8 cellular contexts compared by ENCODE assay signal in the genomic region with DNA sequence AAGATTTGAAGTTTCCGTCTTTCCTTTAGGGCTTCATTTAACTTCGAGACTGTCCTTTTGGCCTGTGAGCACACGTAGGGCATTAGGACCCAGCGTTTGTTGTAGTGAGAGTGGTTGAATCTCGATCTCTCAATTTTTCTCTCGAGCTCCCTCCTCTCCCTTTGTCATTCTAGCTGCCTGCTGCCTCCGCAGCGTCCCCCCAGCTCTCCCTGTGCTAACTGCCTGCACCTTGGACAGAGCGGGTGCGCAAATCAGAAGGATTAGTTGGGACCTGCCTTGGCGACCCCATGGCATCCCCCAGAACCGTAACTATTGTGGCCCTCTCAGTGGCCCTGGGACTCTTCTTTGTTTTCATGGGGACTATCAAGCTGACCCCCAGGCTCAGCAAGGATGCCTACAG. TPM values are rescaled to one million over a fixed set of nuclear protein-coding genes. Genes with fewer than 3 reads are reported as not detected.
DNase-seq lines count a peak whose midpoint lies in the region; ATAC-seq and TF ChIP-seq lines count a peak whose summit lies in the region.

Gene TMEM35A, plus strand, starts transcription at position 164 of the 400 bp plus-strand sequence. Its CDS starts 124 bp downstream, at position 288.

- no peak for ATAC-seq in HG02840 (IDR thresholded peaks at IDR 0.05; ENCODE audit: low FRiP score, unreplicated experiment)
- no peak for ATAC-seq in HG03457 (IDR thresholded peaks at IDR 0.05; ENCODE audit: unreplicated experiment)

- H3K4me3 Mint-ChIP-seq in osteocyte (ENCODE audit: unreplicated experiment): peak within 1 kb of the TSS; percentile 77
- H3K4me3 Mint-ChIP-seq in immature natural killer cell: peak within 1 kb of the TSS in 2 of 5 donors; percentile 42 to 46

- H3K27ac Mint-ChIP-seq in osteocyte (ENCODE audit: unreplicated experiment) (no peak within 1 kb of the TSS), immature natural killer cell (no peak within 1 kb of the TSS)

- H3K27me3 Mint-ChIP-seq in osteocyte (ENCODE audit: unreplicated experiment) (no peaks in the 10 kb centered on the region), immature natural killer cell (ENCODE audit: low read depth in 3 of 3) (peaks cover 3 to 15% (median 11%) of the 10 kb centered on the region in 3 donors)

- H3K36me3 Mint-ChIP-seq in osteocyte (ENCODE audit: unreplicated experiment) (no peaks in the 10 kb centered on the region), immature natural killer cell (no peaks in the 10 kb centered on the region)

- H3K4me3 ChIP-seq in fibroblast of the aortic adventitia (ENCODE audit: low read depth, low read length): peak within 1 kb of the TSS; percentile 67

- DNase-seq in Ammon's horn (ENCODE audit: low spot score) (peak; percentile 65), NCI-H69 (lab: John Stamatoyannopoulos, UW) (peak; percentile 61), fibroblast of the aortic adventitia (ENCODE audit: low read depth) (peak; percentile 44), osteocyte (ENCODE audit: extremely low spot score, unreplicated experiment) (no peak), immature natural killer cell (no peak), NCI-H1048 (lab: John Stamatoyannopoulos, UW) (no peak)

- no peaks in the 10 kb centered on the region for H3K9me3 Mint-ChIP-seq in osteocyte (ENCODE audit: unreplicated experiment)
- no peaks in the 10 kb centered on the region for H3K9me3 Mint-ChIP-seq in immature natural killer cell

- TF ChIP-seq CTCF in fibroblast of the aortic adventitia (IDR thresholded peaks at IDR 0.05; ENCODE audit: insufficient read depth, low read length) (no peak), osteocyte (IDR thresholded peaks at IDR 0.05) (no peak)

- H3K4me1 Mint-ChIP-seq in osteocyte (ENCODE audit: unreplicated experiment): peaks cover 7% of the 10 kb centered on the region
- H3K4me1 Mint-ChIP-seq in immature natural killer cell: no peaks in the 10 kb centered on the region

RNA-seq across cellular contexts. Expression of gene TMEM35A, which starts in this region (rescaled TPM):
- total RNA-seq in fibroblast of the aortic adventitia (ENCODE audit: low replicate concordance) (2.5 and 14.4 TPM in 2 replicates), osteocyte (1.8 and 2.2 TPM in 2 replicates)
- not detected for polyA plus RNA-seq in immature natural killer cell

Comparison
In these comparisons a context has a peak if more than half of its experiments do, and no peak if none do; other contexts are left out.
1. DNase-seq: peak in Ammon's horn (single experiment), NCI-H69 (single experiment) and fibroblast of the aortic adventitia (single experiment); none in osteocyte (single experiment), immature natural killer cell (0 of 3) and NCI-H1048 (single experiment).